ENCODE assay signal across 8 cellular contexts in genomic region chr6:37171141-37171969, GRCh38.
DNase-seq lines count a peak whose midpoint lies in the region; ATAC-seq, FAIRE-seq and TF ChIP-seq lines count a peak whose summit lies in the region.

No MANE protein-coding gene starts in this region.

- H3K27me3 Mint-ChIP-seq in T-helper 1 cell treated with Interleukin-12 subunit alpha and Interleukin-12 subunit beta and Interleukin-4 antibody, amounts not matched to agents 30 μg/mL and 1 μg/mL, for 36 hours (ENCODE audit: low read depth), result no peaks in the 10 kb centered on the region

- in situ Hi-C loops in ACHN (cut with HindIII; ENCODE audit: low pct_ligation_motif_present, low pct_unique_long_range_greater_than_20kb, low sequenced_read_pairs), result no loop called here

- no peak for ATAC-seq in HG03108 (IDR thresholded peaks at IDR 0.05; ENCODE audit: unreplicated experiment)

- H3K4me1 Mint-ChIP-seq in T-helper 1 cell treated with Interleukin-12 subunit alpha and Interleukin-12 subunit beta and Interleukin-4 antibody, amounts not matched to agents 30 μg/mL and 1 μg/mL, for 36 hours (ENCODE audit: low read depth), result peaks cover 46% of the 10 kb centered on the region

- TF ChIP-seq CTCF in GM10266 (IDR thresholded peaks at IDR 0.05; ENCODE audit: control insufficient read depth, insufficient read depth, low read depth, missing control alignments), result no peak

- DNase-seq in ACHN (peak; percentile 46), H54 (ENCODE audit: insufficient read length, low spot score) (peak; percentile 24), cerebellar cortex (ENCODE audit: low spot score) (peak; percentile 38), left kidney (ENCODE audit: low read depth, low spot score) (peak; percentile 53), GM10266 (ENCODE audit: extremely low spot score) (no peak)
- DNase-seq in stimulated activated CD4-positive, alpha-beta T cell treated with anti-CD3 and anti-CD28 coated beads, Interleukin-4, amount 100 ng/mL, for 24 hours, result peak; percentile 36

- H3K27ac Mint-ChIP-seq in T-helper 1 cell treated with Interleukin-12 subunit alpha and Interleukin-12 subunit beta and Interleukin-4 antibody, amounts not matched to agents 30 μg/mL and 1 μg/mL, for 36 hours, result peak overlapping the region; percentile 94

- H3K36me3 Mint-ChIP-seq in T-helper 1 cell treated with Interleukin-12 subunit alpha and Interleukin-12 subunit beta and Interleukin-4 antibody, amounts not matched to agents 30 μg/mL and 1 μg/mL, for 36 hours (ENCODE audit: low read depth), result peaks cover 56% of the 10 kb centered on the region

- FAIRE-seq in H54 (lab: Jason Lieb, UNC), result no peak

- no peaks in the 10 kb centered on the region for H3K9me3 Mint-ChIP-seq in T-helper 1 cell treated with Interleukin-12 subunit alpha and Interleukin-12 subunit beta and Interleukin-4 antibody, amounts not matched to agents 30 μg/mL and 1 μg/mL, for 36 hours

- TF ChIP-seq POLR2A in H54 (IDR thresholded peaks at IDR 0.05; ENCODE audit: low read depth, low read length), result no peak

- peak overlapping the region; percentile 94 for H3K4me3 Mint-ChIP-seq in T-helper 1 cell treated with Interleukin-12 subunit alpha and Interleukin-12 subunit beta and Interleukin-4 antibody, amounts not matched to agents 30 μg/mL and 1 μg/mL, for 36 hours
